Comparison of ENCODE assay signal across 4 cellular contexts in genomic region chr20:25733903-25734302, GRCh38.
TF ChIP-seq lines count a peak whose summit lies in the region.

No MANE protein-coding gene starts in this region.

TF ChIP-seq in HepG2, 621 proteins besides CTCF, POLR2A, EP300 and RAD21:
- TF ChIP-seq BORCS8-MEF2B (CRISPR knock-in tag; IDR thresholded peaks at IDR 0.05) (no peak), ZBTB7B (CRISPR knock-in tag; IDR thresholded peaks at IDR 0.05) (no peak), HCFC1 (IDR thresholded peaks at IDR 0.05; ENCODE audit: low read depth, low read length) (no peak), ATF7 (IDR thresholded peaks at IDR 0.05) (peak; percentile 97), ATF7 (CRISPR knock-in tag; IDR thresholded peaks at IDR 0.05) (no peak), KLF11 (CRISPR knock-in tag; IDR thresholded peaks at IDR 0.05) (no peak), MED1 (CRISPR knock-in tag; IDR thresholded peaks at IDR 0.05) (no peak)
TF ChIP-seq in HepG2: peak in this region for 1.

TF ChIP-seq in A549, 52 proteins besides CTCF, POLR2A, EP300 and RAD21:
- no peak for TF ChIP-seq SMC3 (IDR thresholded peaks at IDR 0.05)
- no peak for TF ChIP-seq FOSB (CRISPR knock-in tag; IDR thresholded peaks at IDR 0.05)
- no peak for TF ChIP-seq MAFK (IDR thresholded peaks at IDR 0.05; ENCODE audit: partially characterized antibody)
- TF ChIP-seq PBX3 (IDR thresholded peaks at IDR 0.05): no peak
- TF ChIP-seq ZSCAN20 (CRISPR knock-in tag; IDR thresholded peaks at IDR 0.05): no peak
- TF ChIP-seq HOXA7 (CRISPR knock-in tag; IDR thresholded peaks at IDR 0.05): no peak
- TF ChIP-seq RCOR1 (IDR thresholded peaks at IDR 0.05; ENCODE audit: low read depth, low read length): no peak
- no peak for TF ChIP-seq NPAS2 (CRISPR knock-in tag; IDR thresholded peaks at IDR 0.05; ENCODE audit: borderline replicate concordance)
- TF ChIP-seq TFCP2L1 (CRISPR knock-in tag; IDR thresholded peaks at IDR 0.05): no peak
- no peak for TF ChIP-seq REST (IDR thresholded peaks at IDR 0.05)

TF ChIP-seq in HEK293, 187 proteins besides CTCF, POLR2A, EP300 and RAD21:
- TF ChIP-seq ZNF560 (tag by site-specific recombination; IDR thresholded peaks at IDR 0.05; ENCODE audit: borderline replicate concordance): no peak
- TF ChIP-seq ATF2 (tag by site-specific recombination; IDR thresholded peaks at IDR 0.05; ENCODE audit: low read depth): peak; percentile 78

TF ChIP-seq in GM12878, 131 proteins besides CTCF, POLR2A, EP300 and RAD21:
- TF ChIP-seq NKRF (conservative IDR thresholded peaks at IDR 0.05) (no peak), ATF7 (IDR thresholded peaks at IDR 0.05; ENCODE audit: low read depth) (peak; percentile 44; the same call in 1 of the 2 replicates)
